In genomic region chr10:102132563-102133372, GRCh38 we compare ENCODE assay signal across 8 cellular contexts. TPM values are rescaled to one million over a fixed set of nuclear protein-coding genes. Genes with fewer than 3 reads are reported as not detected.
DNase-seq lines count a peak whose midpoint lies in the region; ATAC-seq, FAIRE-seq and TF ChIP-seq lines count a peak whose summit lies in the region.

Gene PPRC1, plus strand, starts transcription at chr10:102133040. Its CDS starts 29 bp downstream, at chr10:102133069.

- ATAC-seq in HG02763 (IDR thresholded peaks at IDR 0.05; ENCODE audit: unreplicated experiment): peak; percentile 93
- ATAC-seq in Right ventricle myocardium inferior: peak; percentile 97
- ATAC-seq in pancreas: peak; percentile 93 to 97 (median 94)

- peak; percentile 90 for TF ChIP-seq CTCF in GM12874 (IDR thresholded peaks at IDR 0.05; ENCODE audit: insufficient read depth, low read depth, low read length)
- TF ChIP-seq CTCF in pancreas (IDR thresholded peaks at IDR 0.05): peak; percentile 82 to 93 (median 87)
- peak; percentile 89 to 94 for TF ChIP-seq CTCF in tibial artery (IDR thresholded peaks at IDR 0.05)

- H3K36me3 ChIP-seq in pancreas (no peaks in the 10 kb centered on the region), tibial artery (peaks cover 2 to 3% (median 2%) of the 10 kb centered on the region in 3 donors)

- H3K27me3 ChIP-seq in pancreas: no peaks in the 10 kb centered on the region
- H3K27me3 ChIP-seq in tibial artery: no peaks in the 10 kb centered on the region

- FAIRE-seq in pancreas (lab: Jason Lieb, UNC): no peak

- H3K27ac ChIP-seq in pancreas: peak within 1 kb of the TSS; percentile 85 to 90 (median 88)
- peak within 1 kb of the TSS; percentile 90 to 94 for H3K27ac ChIP-seq in tibial artery

- peaks cover 0 to 13% (median 11%) of the 10 kb centered on the region in 3 donors for H3K4me1 ChIP-seq in pancreas
- peaks cover 0 to 33% (median 22%) of the 10 kb centered on the region in 4 donors for H3K4me1 ChIP-seq in tibial artery

- no peaks in the 10 kb centered on the region for H3K9me3 ChIP-seq in pancreas
- H3K9me3 ChIP-seq in tibial artery: no peaks in the 10 kb centered on the region

- WGBS in pancreas, 2 donors: 0% methylated on average over 56 to 64 of the region's 64 CpGs

- intact Hi-C loops in Right ventricle myocardium inferior (cut with DNase I): loop anchor here (1.0 kb wide), 1 partner anchor 20 kb away; the partner anchor contains the start of gene NOLC1
- intact Hi-C loops in pancreas (cut with DNase I): no loop called here
- intact Hi-C loops in tibial artery (cut with DNase I; ENCODE audit: low total_unique reads): loop anchor here (1.0 kb wide), 1 partner anchor 20 kb away; the partner anchor contains the start of gene NOLC1

- DNase-seq in NCI-H1417 (lab: John Stamatoyannopoulos, UW): peak; percentile 93 to 98 (median 97)
- DNase-seq in SW 1271 (lab: John Stamatoyannopoulos, UW): peak; percentile 94 to 98
- DNase-seq in activated naive CD8-positive, alpha-beta T cell treated with anti-CD3 and anti-CD28 coated beads, Interleukin-2, amount 50 U/mL, for 16 hours (ENCODE audit: low read depth, low spot score): peak; percentile 93
- peak; percentile 100 for DNase-seq in Right ventricle myocardium inferior (ENCODE audit: missing footprints)
- peak; percentile 95 to 99 (median 98) for DNase-seq in pancreas
- DNase-seq in tibial artery: peak; percentile 99 to 100

- H3K4me3 ChIP-seq in pancreas (peak within 1 kb of the TSS; percentile 70 to 99 (median 97)), tibial artery (peak within 1 kb of the TSS; percentile 80 to 99)

RNA-seq across cellular contexts. Expression of gene PPRC1, which starts in this region (rescaled TPM):
- total RNA-seq in Right ventricle myocardium inferior (14.3 TPM), pancreas (10 to 100 TPM; 11.7 to 20.4 (median 16.9) TPM)
- 10 to 100 TPM; 26.4 to 31.2 TPM for polyA plus RNA-seq in pancreas

Comparison
In these comparisons a context has a peak if more than half of its experiments do, and no peak if none do; other contexts are left out.
1. Peak in every context shown above with its lines: DNase-seq, ATAC-seq, H3K4me3 ChIP-seq and H3K27ac ChIP-seq.
2. intact Hi-C loops: an anchor here in Right ventricle myocardium inferior (1.0 kb wide) and tibial artery (1.0 kb wide); none called in pancreas.